13 cellular contexts compared by ENCODE assay signal in the genomic region with DNA sequence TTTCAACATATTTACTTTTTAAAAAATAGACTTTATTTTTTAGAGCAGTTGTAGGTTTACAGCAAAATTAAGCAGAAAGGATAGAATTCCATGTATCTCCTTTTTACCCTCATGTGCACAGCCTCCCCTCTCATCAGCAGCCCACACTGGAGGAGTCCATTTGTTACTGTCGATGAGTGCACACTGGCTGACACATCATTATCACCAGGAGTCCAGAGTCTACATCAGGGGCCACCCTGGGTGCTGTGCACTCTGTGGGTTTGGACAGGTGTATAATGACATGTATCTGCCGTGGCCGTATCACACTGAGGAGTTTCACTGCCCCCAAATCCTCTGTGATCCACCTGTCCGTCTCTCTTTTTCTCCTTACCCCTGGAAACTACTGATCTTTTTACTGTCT.
"Had no signal": no experiment of that assay in that cellular context is flagged by ENCODE, and none has a peak within 500 bp of the region (broad histone marks: within the 10 kb centered on the region; RNA-seq: fewer than 3 reads in every experiment).

No MANE protein-coding gene starts in this region.

- DNase-seq: activated CD4-positive, alpha-beta T cell treated with anti-CD3 and anti-CD28 coated beads, Interleukin-2, amount 50 U/mL, for 1 hour; activated CD4-positive, CD25-positive, alpha-beta regulatory T cell treated with anti-CD3 and anti-CD28 coated beads, Interleukin-2, amount 50 U/mL, for 72 hours; activated naive CD4-positive, alpha-beta T cell; body of pancreas; effector memory CD8-positive, alpha-beta T cell; lower lobe of right lung; midbrain; occipital lobe; stimulated activated CD4-positive, alpha-beta T cell treated with anti-CD3 and anti-CD28 coated beads, Interleukin-2, amount 100 ng/mL, for 24 hours; stimulated activated naive CD8-positive, alpha-beta T cell treated with anti-CD3 and anti-CD28 coated beads, Interleukin-15, Interleukin-2, amounts not matched to agents 100 U/mL and 50 U/mL, for 24 hours; substantia nigra; T-helper 9 cell; tibial artery had no signal

- ATAC-seq: body of pancreas; effector memory CD8-positive, alpha-beta T cell; lower lobe of right lung; stimulated activated naive CD8-positive, alpha-beta T cell treated with anti-CD3 and anti-CD28 coated beads, Interleukin-15, Interleukin-2, amounts not matched to agents 100 U/mL and 50 U/mL, for 24 hours had no signal

- H3K4me3 Mint-ChIP-seq: effector memory CD8-positive, alpha-beta T cell had no signal

- H3K27me3 ChIP-seq: body of pancreas, tibial artery had no signal

- H3K36me3 ChIP-seq: lower lobe of right lung, tibial artery had no signal

- H3K27me3 Mint-ChIP-seq: effector memory CD8-positive, alpha-beta T cell had no signal

- H3K9me3 Mint-ChIP-seq: effector memory CD8-positive, alpha-beta T cell had no signal

- H3K27ac ChIP-seq: body of pancreas, lower lobe of right lung, tibial artery had no signal

- H3K4me3 ChIP-seq: body of pancreas, lower lobe of right lung, tibial artery had no signal

- H3K9me3 ChIP-seq: body of pancreas, lower lobe of right lung, tibial artery had no signal
